Comparison of ENCODE assay signal across 8 cellular contexts in the genomic region with DNA sequence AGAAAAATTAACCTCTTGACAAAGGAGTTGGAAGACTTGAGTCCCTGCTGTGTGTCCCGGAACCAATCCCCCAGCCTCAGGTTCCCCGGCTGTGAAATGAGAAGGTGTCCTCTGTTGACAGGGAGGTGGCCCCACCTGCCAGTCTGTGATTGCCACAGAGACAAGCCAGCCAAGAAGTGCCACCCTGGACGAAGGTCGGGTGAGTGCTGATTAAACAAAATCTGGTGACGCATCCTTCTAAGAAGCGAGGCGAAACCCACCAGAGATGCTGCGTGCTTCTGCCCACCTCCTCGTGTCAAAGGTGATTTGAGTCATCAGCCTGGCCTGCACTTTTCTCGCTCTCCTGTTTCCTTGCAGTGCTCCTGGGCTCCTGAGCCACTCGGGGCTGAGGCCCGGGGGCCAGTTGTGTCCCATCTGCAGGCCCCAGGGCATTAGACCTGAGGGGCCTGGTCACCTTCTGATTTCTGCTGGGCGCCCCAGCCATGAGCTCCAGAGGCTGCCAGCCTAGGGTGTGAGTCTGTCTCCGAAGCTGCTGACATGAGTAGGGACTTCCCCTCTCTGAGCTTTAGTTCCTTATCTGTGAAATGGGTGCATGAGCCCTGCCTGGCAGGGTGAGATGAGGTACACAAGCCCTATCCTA. TPM values are rescaled to one million over a fixed set of nuclear protein-coding genes. Genes with fewer than 3 reads are reported as not detected.
DNase-seq lines count a peak whose midpoint lies in the region; ATAC-seq and TF ChIP-seq lines count a peak whose summit lies in the region.

No MANE protein-coding gene starts in this region.

- H3K27ac ChIP-seq in psoas muscle, result peak overlapping the region; percentile 50

- peak overlapping the region; percentile 88 for H3K4me3 Mint-ChIP-seq in T-helper 2 cell treated with Interferon-gamma antibody and Interleukin-4, amounts not matched to agents 5 μg/mL and 100 μg/mL, for 36 hours

- H3K4me3 ChIP-seq in psoas muscle, result no peak overlapping the region
- H3K4me3 ChIP-seq in H7 (ENCODE audit: insufficient read depth, low read depth, low read length), result no peak overlapping the region

- no peak for TF ChIP-seq CTCF in psoas muscle (IDR thresholded peaks at IDR 0.05)

- H3K9me3 ChIP-seq in psoas muscle, result no peaks in the 10 kb centered on the region

- no peaks in the 10 kb centered on the region for H3K9me3 Mint-ChIP-seq in T-helper 2 cell treated with Interferon-gamma antibody and Interleukin-4, amounts not matched to agents 5 μg/mL and 100 μg/mL, for 36 hours

- H3K27ac Mint-ChIP-seq in T-helper 2 cell treated with Interferon-gamma antibody and Interleukin-4, amounts not matched to agents 5 μg/mL and 100 μg/mL, for 36 hours, result peak overlapping the region; percentile 91

- DNase-seq in T-helper 2 cell treated with Interferon-gamma antibody and Interleukin-4, amounts not matched to agents 5 μg/mL and 100 μg/mL, for 36 hours (ENCODE audit: low spot score), result peak; percentile 78
- DNase-seq in dedifferentiated amniotic fluid mesenchymal stem cell (ENCODE audit: extremely low spot score) (peak; percentile 64), psoas muscle (no peak), H7 (no peak), AML-193 (lab: John Stamatoyannopoulos, UW) (no peak)
- no peak for DNase-seq in effector CD8-positive, alpha-beta T cell (lab: John Stamatoyannopoulos, UW)

- H3K4me1 Mint-ChIP-seq in T-helper 2 cell treated with Interferon-gamma antibody and Interleukin-4, amounts not matched to agents 5 μg/mL and 100 μg/mL, for 36 hours (ENCODE audit: low read depth), result peaks cover 42% of the 10 kb centered on the region

- peaks cover 32% of the 10 kb centered on the region for H3K4me1 ChIP-seq in psoas muscle

- peaks cover 0 to 3% of the 10 kb centered on the region in 2 donors for H3K36me3 ChIP-seq in psoas muscle (ENCODE audit: insufficient read depth in 1 of 2, low read depth in 1 of 2)
- H3K36me3 ChIP-seq in H7 (replicated peaks; ENCODE audit: control insufficient read depth, insufficient read depth, low read length), result no peaks in the 10 kb centered on the region

- peaks cover 5% of the 10 kb centered on the region for H3K36me3 Mint-ChIP-seq in T-helper 2 cell treated with Interferon-gamma antibody and Interleukin-4, amounts not matched to agents 5 μg/mL and 100 μg/mL, for 36 hours (ENCODE audit: low read depth)

- ATAC-seq in GM18517 (IDR thresholded peaks at IDR 0.05; ENCODE audit: unreplicated experiment) (peak; percentile 48), HG02840 (IDR thresholded peaks at IDR 0.05; ENCODE audit: low FRiP score, unreplicated experiment) (peak; percentile 37), psoas muscle (no peak)

- H3K27me3 Mint-ChIP-seq in T-helper 2 cell treated with Interferon-gamma antibody and Interleukin-4, amounts not matched to agents 5 μg/mL and 100 μg/mL, for 36 hours (ENCODE audit: low read depth), result no peaks in the 10 kb centered on the region

- WGBS in psoas muscle, 3 donors, result 79 to 85% (median 81%) methylated on average over 14 of the region's 14 CpGs

- intact Hi-C loops in psoas muscle (cut with DNase I), result no loop called here

- no peaks in the 10 kb centered on the region for H3K27me3 ChIP-seq in psoas muscle (ENCODE audit: insufficient read depth in 3 of 3, low read length in 2 of 3)
- no peaks in the 10 kb centered on the region for H3K27me3 ChIP-seq in H7 (ENCODE audit: control insufficient read depth, insufficient read depth, low read length)

RNA-seq across cellular contexts. Expression of a gene that starts 28.7 kb away (rescaled TPM):
- total RNA-seq in psoas muscle, result 10 to 100 TPM in 2 of 4 donors, 1 to 10 TPM in 2; 5.3 to 16.0 (median 9.7) TPM
- polyA plus RNA-seq in psoas muscle, result 1 to 10 TPM; 2.0 to 4.7 (median 4.2) TPM
- 17.1 and 17.6 TPM in 2 replicates for total RNA-seq in H7 (2014; rRNA removed; shearing (Covaris generic))

Comparison
In these comparisons a context has a peak if more than half of its experiments do, and no peak if none do; other contexts are left out.
1. ATAC-seq: peak in GM18517 (single experiment) and HG02840 (single experiment); none in psoas muscle (0 of 4).
2. DNase-seq: peak in T-helper 2 cell treated with Interferon-gamma antibody and Interleukin-4, amounts not matched to agents 5 μg/mL and 100 μg/mL, for 36 hours (single experiment) and dedifferentiated amniotic fluid mesenchymal stem cell (single experiment); none in psoas muscle (0 of 2), H7 (single experiment), AML-193 (0 of 2) and effector CD8-positive, alpha-beta T cell (single experiment).